ENCODE assay signal across 13 cellular contexts in genomic region chr6:35107761-35108160, GRCh38. TPM values are rescaled to one million over a fixed set of nuclear protein-coding genes. Genes with fewer than 3 reads are reported as not detected.
"Had no signal": no experiment of that assay in that cellular context is flagged by ENCODE, and none has a peak within 500 bp of the region (broad histone marks: within the 10 kb centered on the region; RNA-seq: fewer than 3 reads in every experiment).

No MANE protein-coding gene starts in this region.

RNA-seq across cellular contexts. Expression of gene TCP11, which starts 33.4 kb away (rescaled TPM):
- total RNA-seq: activated B cell treated with CpG ODN at 0.5 μM for 24 hours; activated CD4-positive, alpha-beta T cell treated with anti-CD3 and anti-CD28 coated beads for 36 hours; activated naive CD8-positive, alpha-beta T cell treated with anti-CD3 and anti-CD28 coated beads for 36 hours; astrocyte; foreskin keratinocyte; mucosa of gallbladder; naive thymus-derived CD4-positive, alpha-beta T cell; neural crest cell; omental fat pad; sciatic nerve; smooth muscle cell; ureter had no signal
- polyA plus RNA-seq: keratinocyte; naive thymus-derived CD4-positive, alpha-beta T cell had no signal
